24 cellular contexts compared by ENCODE assay signal in genomic region chr21:44952929-44953627, GRCh38. TPM values are rescaled to one million over a fixed set of nuclear protein-coding genes. Genes with fewer than 3 reads are reported as not detected.
DNase-seq lines count a peak whose midpoint lies in the region; ATAC-seq, FAIRE-seq and TF ChIP-seq lines count a peak whose summit lies in the region.
"Had no signal": no experiment of that assay in that cellular context is flagged by ENCODE, and none has a peak within 500 bp of the region (broad histone marks: within the 10 kb centered on the region; RNA-seq: fewer than 3 reads in every experiment).

No MANE protein-coding gene starts in this region.

- H3K36me3 Mint-ChIP-seq in central memory CD8-positive, alpha-beta T cell (ENCODE audit: insufficient read depth): peaks cover 15% of the 10 kb centered on the region
- H3K36me3 Mint-ChIP-seq in stimulated activated naive B cell treated with anti-CD40 and anti-IgM and Interleukin-4, amounts not matched to agents 10 μg/mL and 1 μg/mL and 100 μg/mL, for 72 hours: peaks cover 43 to 62% of the 10 kb centered on the region in 2 donors

- no peaks in the 10 kb centered on the region for H4K20me1 ChIP-seq in KMS-11 (ENCODE audit: insufficient read depth)

- peak overlapping the region; percentile 92 for H3K4me2 ChIP-seq in KMS-11

- H3K27ac ChIP-seq in KMS-11: peak overlapping the region; percentile 78
- no peak overlapping the region for H3K27ac ChIP-seq in kidney (ENCODE audit: low read depth in 2 of 2, low read length in 2 of 2)
- H3K27ac ChIP-seq: Peyer's patch, SK-N-MC had no signal

- H3K4me3 Mint-ChIP-seq in central memory CD8-positive, alpha-beta T cell: no peak overlapping the region
- peak overlapping the region in 1 of 2 donors; percentile 53 for H3K4me3 Mint-ChIP-seq in stimulated activated naive B cell treated with anti-CD40 and anti-IgM and Interleukin-4, amounts not matched to agents 10 μg/mL and 1 μg/mL and 100 μg/mL, for 72 hours
- H3K4me3 Mint-ChIP-seq: activated CD4-positive, alpha-beta memory T cell treated with anti-CD3 and anti-CD28 coated beads for 36 hours; neural crest cell; T-helper 2 cell treated with Interferon-gamma antibody and Interleukin-4, amounts not matched to agents 5 μg/mL and 100 μg/mL, for 36 hours had no signal

- no peak for FAIRE-seq in kidney (lab: Jason Lieb, UNC)
- FAIRE-seq: GM12891, H1 had no signal

- no peaks in the 10 kb centered on the region for H3K27me3 ChIP-seq in KMS-11 (ENCODE audit: insufficient read depth, low read depth)
- H3K27me3 ChIP-seq: Peyer's patch had no signal

- H3K9me3 Mint-ChIP-seq in central memory CD8-positive, alpha-beta T cell: no peaks in the 10 kb centered on the region
- H3K9me3 Mint-ChIP-seq in stimulated activated naive B cell treated with anti-CD40 and anti-IgM and Interleukin-4, amounts not matched to agents 10 μg/mL and 1 μg/mL and 100 μg/mL, for 72 hours: no peaks in the 10 kb centered on the region
- H3K9me3 Mint-ChIP-seq: activated CD4-positive, alpha-beta memory T cell treated with anti-CD3 and anti-CD28 coated beads for 36 hours; neural crest cell; T-helper 2 cell treated with Interferon-gamma antibody and Interleukin-4, amounts not matched to agents 5 μg/mL and 100 μg/mL, for 36 hours had no signal

- TF ChIP-seq CTCF in KMS-11 (conservative IDR thresholded peaks at IDR 0.05; ENCODE audit: low read depth, low read length) (no peak), kidney (IDR thresholded peaks at IDR 0.05; ENCODE audit: borderline replicate concordance, extremely low read depth, insufficient read depth) (no peak)

- no peak for ATAC-seq in central memory CD8-positive, alpha-beta T cell (replicated peaks; ENCODE audit: extremely low read depth, poor library complexity, severe bottlenecking)
- no peak for ATAC-seq in stimulated activated naive B cell treated with anti-CD40 and anti-IgM and Interleukin-4, amounts not matched to agents 10 μg/mL and 1 μg/mL and 100 μg/mL, for 72 hours (replicated peaks)
- ATAC-seq: esophagus mucosa had no signal

- H3K9me3 ChIP-seq in kidney (ENCODE audit: control insufficient read depth in 1 of 2, low read length in 2 of 2): no peaks in the 10 kb centered on the region
- H3K9me3 ChIP-seq: Peyer's patch had no signal

- H3K79me2 ChIP-seq in KMS-11 (ENCODE audit: insufficient read depth, low read depth): peaks cover 68% of the 10 kb centered on the region

- peaks cover 20% of the 10 kb centered on the region for H3K4me1 Mint-ChIP-seq in central memory CD8-positive, alpha-beta T cell
- H3K4me1 Mint-ChIP-seq in stimulated activated naive B cell treated with anti-CD40 and anti-IgM and Interleukin-4, amounts not matched to agents 10 μg/mL and 1 μg/mL and 100 μg/mL, for 72 hours: peaks cover 38 to 60% of the 10 kb centered on the region in 2 donors

- intact Hi-C loops in kidney (cut with DNase I): no loop called here

- H3K27ac Mint-ChIP-seq in central memory CD8-positive, alpha-beta T cell (ENCODE audit: low read depth): peak overlapping the region; percentile 49
- peak overlapping the region; percentile 88 for H3K27ac Mint-ChIP-seq in stimulated activated naive B cell treated with anti-CD40 and anti-IgM and Interleukin-4, amounts not matched to agents 10 μg/mL and 1 μg/mL and 100 μg/mL, for 72 hours
- H3K27ac Mint-ChIP-seq: activated CD4-positive, alpha-beta memory T cell treated with anti-CD3 and anti-CD28 coated beads for 36 hours; progenitor cell of endocrine pancreas; T-helper 2 cell treated with Interferon-gamma antibody and Interleukin-4, amounts not matched to agents 5 μg/mL and 100 μg/mL, for 36 hours had no signal

- H3K4me1 ChIP-seq in KMS-11 (ENCODE audit: low read depth, poor library complexity, severe bottlenecking): peaks cover 59% of the 10 kb centered on the region
- H3K4me1 ChIP-seq in kidney (ENCODE audit: control insufficient read depth in 1 of 2, insufficient read depth in 1 of 2, low read depth in 1 of 2, low read length in 2 of 2): peaks cover 0 to 11% of the 10 kb centered on the region in 2 donors

- no peak overlapping the region for H3K4me3 ChIP-seq in KMS-11 (IDR thresholded peaks at IDR 0.05; ENCODE audit: insufficient read depth, low read depth, low read length)
- no peak overlapping the region for H3K4me3 ChIP-seq in kidney (ENCODE audit: low read length in 2 of 2)
- H3K4me3 ChIP-seq: Peyer's patch, SK-N-MC had no signal

- H2AFZ ChIP-seq in KMS-11 (ENCODE audit: low read depth): no peak overlapping the region

- no peaks in the 10 kb centered on the region for H3K27me3 Mint-ChIP-seq in central memory CD8-positive, alpha-beta T cell
- H3K27me3 Mint-ChIP-seq in stimulated activated naive B cell treated with anti-CD40 and anti-IgM and Interleukin-4, amounts not matched to agents 10 μg/mL and 1 μg/mL and 100 μg/mL, for 72 hours: no peaks in the 10 kb centered on the region
- H3K27me3 Mint-ChIP-seq: activated CD4-positive, alpha-beta memory T cell treated with anti-CD3 and anti-CD28 coated beads for 36 hours; progenitor cell of endocrine pancreas had no signal

- peak overlapping the region; percentile 25 for H3K9ac ChIP-seq in KMS-11
- H3K9ac ChIP-seq in kidney (ENCODE audit: low read length in 2 of 2): no peak overlapping the region

- peaks cover 3% of the 10 kb centered on the region; the same call in 1 of the 2 replicates for H3K36me3 ChIP-seq in KMS-11 (ENCODE audit: insufficient read depth)
- peaks cover 0 to 3% of the 10 kb centered on the region in 2 donors for H3K36me3 ChIP-seq in kidney (ENCODE audit: control insufficient read depth in 1 of 2, insufficient read depth in 2 of 2, low read length in 2 of 2)

- DNase-seq in central memory CD8-positive, alpha-beta T cell (ENCODE audit: low spot score in 2 of 2): no peak
- DNase-seq in kidney: peak; percentile 73
- no peak for DNase-seq in stimulated activated naive B cell treated with anti-CD40 and anti-IgM and Interleukin-4, amounts not matched to agents 10 μg/mL and 1 μg/mL and 100 μg/mL, for 72 hours
- DNase-seq in NCI-H510A treated with DMSO at 0.1 percent for 48 hours (lab: John Stamatoyannopoulos, UW): no peak
- DNase-seq in SHP77 treated with DMSO at 0.1 percent for 48 hours (lab: John Stamatoyannopoulos, UW): no peak
- no peak for DNase-seq in T1000 (lab: John Stamatoyannopoulos, UW)
- DNase-seq: activated CD4-positive, alpha-beta memory T cell treated with anti-CD3 and anti-CD28 coated beads for 36 hours; activated CD4-positive, CD25-positive, alpha-beta regulatory T cell; activated gamma-delta T cell treated with Interleukin-2 at 50 U/mL for 16 hours; central memory CD4-positive, alpha-beta T cell; DMS79 treated with DMSO at 0.1 percent for 48 hours; effector CD8-positive, alpha-beta T cell; Kasumi-1; NCI-H1048; NCI-H1930; Peyer's patch had no signal

RNA-seq across cellular contexts. Expression of gene SLX9, which starts 13.2 kb away (rescaled TPM):
- total RNA-seq in kidney: 27.1 TPM
- polyA plus RNA-seq in kidney (ENCODE audit: insufficient read depth, low read depth, low replicate concordance): 35.1 TPM

RNA-seq across cellular contexts. Expression of gene ITGB2, which starts 32.4 kb away (rescaled TPM):
- total RNA-seq in kidney: 111 TPM
- 9.5 TPM for polyA plus RNA-seq in kidney (ENCODE audit: insufficient read depth, low read depth, low replicate concordance)
